1 cellular context compared by ENCODE assay signal in genomic region chr1:10430216-10431064, GRCh38.
A peak's percentile ranks its signal among the peaks of the same experiment; 100 is the strongest.
TF ChIP-seq lines count a peak whose summit lies in the region.

Gene CENPS, plus strand, starts transcription at chr1:10430433. Its CDS starts 85 bp downstream, at chr1:10430518.

TF ChIP-seq in K562, 482 proteins besides CTCF, POLR2A, EP300 and RAD21 (continued from another document and continues in another):
- TF ChIP-seq RERE (CRISPR knock-in tag; IDR thresholded peaks at IDR 0.05; ENCODE audit: borderline replicate concordance) = no peak
- TF ChIP-seq HOMEZ (CRISPR knock-in tag; IDR thresholded peaks at IDR 0.05) = peak; percentile 50; the same call in 1 of the 2 replicates
- peak; percentile 100 for TF ChIP-seq E2F3 (CRISPR knock-in tag; IDR thresholded peaks at IDR 0.05)
- no peak for TF ChIP-seq BDP1 (IDR thresholded peaks at IDR 0.05; ENCODE audit: insufficient read depth, insufficient read length)
- no peak for TF ChIP-seq TAL1 (IDR thresholded peaks at IDR 0.05)
- TF ChIP-seq RBM25 (IDR thresholded peaks at IDR 0.05; ENCODE audit: low read depth, low read length, severe bottlenecking) = peak; percentile 40
- TF ChIP-seq GTF2B (IDR thresholded peaks at IDR 0.05; ENCODE audit: extremely low read depth, insufficient read length) = no peak
- TF ChIP-seq SETDB1 (IDR thresholded peaks at IDR 0.05; ENCODE audit: low read length) = no peak
- TF ChIP-seq ELK1 (CRISPR knock-in tag; IDR thresholded peaks at IDR 0.05) = no peak
- TF ChIP-seq ZNF76 (CRISPR knock-in tag; IDR thresholded peaks at IDR 0.05; ENCODE audit: borderline replicate concordance) = peak; percentile 94
- TF ChIP-seq HDAC2 (IDR thresholded peaks at IDR 0.05) = peak; percentile 95
- TF ChIP-seq GATAD2B (IDR thresholded peaks at IDR 0.05; ENCODE audit: borderline replicate concordance) = peak; percentile 91
- TF ChIP-seq RBM14 (IDR thresholded peaks at IDR 0.05; ENCODE audit: borderline replicate concordance, insufficient read depth, low read depth, low read length) = 0 out of 2 replicates have a peak, but pooled peaks have one; percentile 33
- TF ChIP-seq PRPF4 (IDR thresholded peaks at IDR 0.05; ENCODE audit: insufficient read depth, low read depth, low read length, poor library complexity, severe bottlenecking) = peak; percentile 71
- no peak for TF ChIP-seq ZNF121 (CRISPR knock-in tag; conservative IDR thresholded peaks at IDR 0.05)
- TF ChIP-seq ZNF436 (CRISPR knock-in tag; IDR thresholded peaks at IDR 0.05) = no peak
- TF ChIP-seq TBL1XR1 (IDR thresholded peaks at IDR 0.05; ENCODE audit: low read length in 2 of 2) = peak; percentile 47 to 76; a peak in 3 of 4 replicates
- TF ChIP-seq MCM5 (IDR thresholded peaks at IDR 0.05; ENCODE audit: low read depth) = no peak
- no peak for TF ChIP-seq ARHGAP35 (IDR thresholded peaks at IDR 0.05; ENCODE audit: partially characterized antibody)
- TF ChIP-seq ZNF695 (CRISPR knock-in tag; IDR thresholded peaks at IDR 0.05) = no peak
- TF ChIP-seq ZEB2 (IDR thresholded peaks at IDR 0.05) = no peak
- no peak for TF ChIP-seq PHTF2 (CRISPR knock-in tag; IDR thresholded peaks at IDR 0.05)
- TF ChIP-seq PATZ1 (CRISPR knock-in tag; IDR thresholded peaks at IDR 0.05; ENCODE audit: borderline replicate concordance) = no peak
- no peak for TF ChIP-seq NCOA4 (IDR thresholded peaks at IDR 0.05; ENCODE audit: partially characterized antibody)
- TF ChIP-seq TAF15 (IDR thresholded peaks at IDR 0.05; ENCODE audit: low read depth, low read length) = no peak
- TF ChIP-seq ZMIZ1 (IDR thresholded peaks at IDR 0.05; ENCODE audit: low read depth in 2 of 2, low read length in 2 of 2) = peak in 1 of 2 experiments; percentile 70; a peak in 2 of 4 replicates
- peak; percentile 64; the same call in 1 of the 2 replicates for TF ChIP-seq CAMTA2 (CRISPR knock-in tag; conservative IDR thresholded peaks at IDR 0.05)
- no peak for TF ChIP-seq ASH1L (IDR thresholded peaks at IDR 0.05; ENCODE audit: borderline replicate concordance, low read depth, partially characterized antibody)
- no peak for TF ChIP-seq MTA1 (IDR thresholded peaks at IDR 0.05; ENCODE audit: borderline replicate concordance)
- no peak for TF ChIP-seq ZBTB34 (CRISPR knock-in tag; IDR thresholded peaks at IDR 0.05)
- no peak for TF ChIP-seq THRB (CRISPR knock-in tag; conservative IDR thresholded peaks at IDR 0.05)
- peak; percentile 28; the same call in 1 of the 2 replicates for TF ChIP-seq STAT6 (CRISPR knock-in tag; IDR thresholded peaks at IDR 0.05)
- TF ChIP-seq PCBP2 (IDR thresholded peaks at IDR 0.05; ENCODE audit: low read depth, low read length, poor library complexity, severe bottlenecking) = no peak
- TF ChIP-seq TGIF2 (CRISPR knock-in tag; IDR thresholded peaks at IDR 0.05) = no peak
- no peak for TF ChIP-seq NR4A1 (CRISPR knock-in tag; IDR thresholded peaks at IDR 0.05)
- peak; percentile 77 for TF ChIP-seq NR4A1 (tag; IDR thresholded peaks at IDR 0.05)
- peak; percentile 94 for TF ChIP-seq SP1 (CRISPR knock-in tag; IDR thresholded peaks at IDR 0.05)
- peak; percentile 95 for TF ChIP-seq ZBTB7A (IDR thresholded peaks at IDR 0.05; ENCODE audit: borderline replicate concordance, control insufficient read depth, low read depth, low read length)
- no peak; the same call in 1 of the 2 replicates for TF ChIP-seq ZNF584 (CRISPR knock-in tag; IDR thresholded peaks at IDR 0.05; ENCODE audit: low read depth)
- TF ChIP-seq ZBED1 (IDR thresholded peaks at IDR 0.05) = 0 out of 2 replicates have a peak, but pooled peaks have one; percentile 25
- TF ChIP-seq ZSCAN32 (CRISPR knock-in tag; IDR thresholded peaks at IDR 0.05) = no peak
- peak; percentile 97 for TF ChIP-seq CBX1 (IDR thresholded peaks at IDR 0.05; ENCODE audit: low read depth)
- TF ChIP-seq PHF21A (IDR thresholded peaks at IDR 0.05; ENCODE audit: borderline replicate concordance, low read depth) = 0 out of 2 replicates have a peak, but pooled peaks have one; percentile 39
- TF ChIP-seq MXI1 (IDR thresholded peaks at IDR 0.05; ENCODE audit: low read depth, low read length) = peak; percentile 80
